7 cellular contexts compared by ENCODE assay signal in genomic region chr2:190382851-190383250, GRCh38. TPM values are rescaled to one million over a fixed set of nuclear protein-coding genes. Genes with fewer than 3 reads are reported as not detected.
DNase-seq lines count a peak whose midpoint lies in the region; ATAC-seq lines count a peak whose summit lies in the region.

No MANE protein-coding gene starts in this region.

- ATAC-seq in GM18873 (IDR thresholded peaks at IDR 0.05; ENCODE audit: low FRiP score, unreplicated experiment), result peak; percentile 74
- ATAC-seq in HG03135 (IDR thresholded peaks at IDR 0.05; ENCODE audit: unreplicated experiment), result peak; percentile 86
- ATAC-seq in left lobe of liver, result peak; percentile 90

- DNase-seq in DMS153 (lab: John Stamatoyannopoulos, UW) (peak; percentile 60), NCI-H526 (lab: John Stamatoyannopoulos, UW) (peak; percentile 47 to 78), astrocyte of the hippocampus (ENCODE audit: low read depth, low spot score) (peak; percentile 44), left lobe of liver (ENCODE audit: low spot score) (no peak), dedifferentiated amniotic fluid mesenchymal stem cell (ENCODE audit: extremely low spot score) (no peak)

RNA-seq across cellular contexts. Expression of gene MFSD6, which starts 25.3 kb away (rescaled TPM):
- 1.9 TPM for total RNA-seq in left lobe of liver

RNA-seq across cellular contexts. Expression of gene INPP1, which starts 39.5 kb away (rescaled TPM):
- total RNA-seq in left lobe of liver, result 12.4 TPM

Comparison
In these comparisons a context has a peak if more than half of its experiments do, and no peak if none do; other contexts are left out.
1. DNase-seq: peak in DMS153 (single experiment), NCI-H526 (2 of 2) and astrocyte of the hippocampus (single experiment); none in left lobe of liver (single experiment) and dedifferentiated amniotic fluid mesenchymal stem cell (single experiment).
2. Peak in every context shown above with its lines, with median percentiles within 50 percentile points of each other: ATAC-seq.